Comparison of ENCODE assay signal across 1 cellular context in the genomic region with DNA sequence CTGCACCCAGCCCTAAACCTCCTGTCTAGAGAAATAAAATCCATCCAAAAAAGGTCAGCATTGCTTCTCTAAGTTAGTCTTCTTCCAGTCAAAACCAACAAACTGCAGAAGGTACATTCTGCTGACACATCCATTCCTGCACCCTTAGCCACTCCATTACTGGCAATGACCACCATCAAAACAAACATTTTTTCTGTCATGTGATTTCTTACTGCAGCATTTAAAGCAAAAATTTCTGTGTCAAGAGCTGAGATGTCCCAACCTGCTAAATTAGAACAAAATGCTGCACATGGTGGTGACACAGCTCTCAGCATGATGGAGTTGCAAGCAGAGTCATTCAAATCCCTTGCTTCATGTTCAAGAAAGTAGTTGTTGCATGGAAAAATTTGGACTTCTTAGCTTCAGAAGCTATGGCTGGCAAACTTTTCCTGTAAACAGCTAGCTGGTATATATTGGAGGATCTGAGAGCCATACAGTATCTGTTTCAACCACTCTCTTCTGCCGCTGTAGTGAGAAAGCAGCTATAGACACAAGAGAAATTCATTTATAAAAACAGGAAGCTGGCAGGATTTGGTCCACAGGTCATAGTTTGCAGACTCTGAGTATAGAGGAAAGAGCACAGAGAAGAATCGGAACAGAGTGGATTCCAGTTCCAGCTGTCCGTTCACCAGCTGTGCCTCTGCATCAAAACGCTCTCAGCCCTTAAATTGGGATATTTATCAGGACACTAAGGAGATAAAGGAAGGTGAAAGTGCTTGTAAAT.
TF ChIP-seq lines count a peak whose summit lies in the region.

No MANE protein-coding gene starts in this region.

TF ChIP-seq in HepG2, 621 proteins besides CTCF, POLR2A, EP300 and RAD21:
- TF ChIP-seq MAFF (IDR thresholded peaks at IDR 0.05; ENCODE audit: low read depth, low read length) (peak; percentile 44; the same call in 1 of the 2 replicates), MAFK (conservative IDR thresholded peaks at IDR 0.05 in 1 of 2, IDR thresholded peaks at IDR 0.05 in 1 of 2; ENCODE audit: low read length in 2 of 2) (peak; percentile 63 to 83)
- TF ChIP-seq, protein P1, sequence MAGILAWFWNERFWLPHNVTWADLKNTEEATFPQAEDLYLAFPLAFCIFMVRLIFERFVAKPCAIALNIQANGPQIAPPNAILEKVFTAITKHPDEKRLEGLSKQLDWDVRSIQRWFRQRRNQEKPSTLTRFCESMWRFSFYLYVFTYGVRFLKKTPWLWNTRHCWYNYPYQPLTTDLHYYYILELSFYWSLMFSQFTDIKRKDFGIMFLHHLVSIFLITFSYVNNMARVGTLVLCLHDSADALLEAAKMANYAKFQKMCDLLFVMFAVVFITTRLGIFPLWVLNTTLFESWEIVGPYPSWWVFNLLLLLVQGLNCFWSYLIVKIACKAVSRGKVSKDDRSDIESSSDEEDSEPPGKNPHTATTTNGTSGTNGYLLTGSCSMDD (CRISPR knock-in tag; IDR thresholded peaks at IDR 0.05), result no peak
TF ChIP-seq in HepG2: peak in this region for 2.
